26 cellular contexts compared by ENCODE assay signal in the genomic region with DNA sequence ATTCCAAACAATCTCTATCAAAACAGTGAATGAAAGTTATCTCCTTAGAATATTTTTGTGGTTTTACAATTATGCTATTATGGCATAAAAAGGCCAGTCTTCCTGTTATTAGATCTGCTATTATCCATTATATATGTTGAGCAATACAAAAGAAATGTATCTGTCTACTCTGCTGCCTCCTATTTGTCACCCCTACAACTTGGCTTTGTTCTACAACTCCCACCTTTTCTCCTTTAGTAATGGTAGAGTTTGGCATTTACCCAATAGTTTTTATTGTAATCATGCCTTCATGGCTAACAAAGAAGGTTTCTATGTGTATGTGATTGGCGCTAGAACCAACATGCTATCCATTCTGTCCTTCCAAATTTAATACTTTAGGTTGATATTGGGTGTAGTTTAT.
"Had no signal": no experiment of that assay in that cellular context is flagged by ENCODE, and none has a peak within 500 bp of the region (broad histone marks: within the 10 kb centered on the region; RNA-seq: fewer than 3 reads in every experiment).

No MANE protein-coding gene starts in this region.

- H3K27me3 ChIP-seq: ovary, sigmoid colon, spleen, suprapubic skin, tibial artery, upper lobe of right lung, uterus had no signal

- ATAC-seq: mucosa of descending colon; naive thymus-derived CD4-positive, alpha-beta T cell; natural killer cell treated with Interleukin-12 subunit alpha and Interleukin-12 subunit beta and Interleukin-15 and Interleukin-18, amount 100 ng/mL, for 72 hours; right cardiac atrium; stimulated activated effector memory CD8-positive, alpha-beta T cell treated with anti-CD3 and anti-CD28 coated beads, Interleukin-12 subunit alpha, Interleukin-12 subunit beta, amount 100 ng/mL, for 72 hours; upper lobe of right lung had no signal

- DNase-seq: hypothalamus; immature natural killer cell; islet precursor cell; left ventricle myocardium inferior; midbrain; mucosa of descending colon; naive thymus-derived CD4-positive, alpha-beta T cell; ovary; posterior cingulate gyrus; retina; right cardiac atrium; sigmoid colon; small intestine; spleen; stimulated activated CD4-positive, alpha-beta T cell treated with anti-CD3 and anti-CD28 coated beads, Interleukin-4, amount 100 ng/mL, for 24 hours; stimulated activated naive CD4-positive, alpha-beta T cell; tibial artery; trophoblast cell; upper lobe of right lung; uterus had no signal

- FAIRE-seq: small intestine had no signal

- H3K4me1 ChIP-seq: left ventricle myocardium inferior, prostate gland, sigmoid colon, spleen, suprapubic skin, tibial artery, upper lobe of right lung, uterus had no signal

- H3K27ac ChIP-seq: left ventricle myocardium inferior, ovary, prostate gland, sigmoid colon, spleen, suprapubic skin, thoracic aorta, tibial artery, upper lobe of right lung, uterus had no signal

- H3K4me3 ChIP-seq: left ventricle myocardium inferior, lung, mucosa of descending colon, ovary, prostate gland, sigmoid colon, spleen, suprapubic skin, thoracic aorta, tibial artery, upper lobe of right lung, uterus had no signal

- H3K36me3 ChIP-seq: left ventricle myocardium inferior, ovary, prostate gland, sigmoid colon, spleen, suprapubic skin, thoracic aorta, tibial artery, upper lobe of right lung, uterus had no signal
